ENCODE assay signal across 10 cellular contexts in genomic region chr7:98286093-98286525, GRCh38. TPM values are rescaled to one million over a fixed set of nuclear protein-coding genes. Genes with fewer than 3 reads are reported as not detected.
DNase-seq lines count a peak whose midpoint lies in the region; ATAC-seq, FAIRE-seq and TF ChIP-seq lines count a peak whose summit lies in the region.
"Had no signal": no experiment of that assay in that cellular context is flagged by ENCODE, and none has a peak within 500 bp of the region (broad histone marks: within the 10 kb centered on the region; RNA-seq: fewer than 3 reads in every experiment).

No MANE protein-coding gene starts in this region.

- H3K36me3 Mint-ChIP-seq in activated naive CD8-positive, alpha-beta T cell treated with anti-CD3 and anti-CD28 coated beads for 36 hours, result peaks cover 5% of the 10 kb centered on the region
- H3K36me3 Mint-ChIP-seq in naive thymus-derived CD8-positive, alpha-beta T cell, result peaks cover 0 to 5% (median 0%) of the 10 kb centered on the region in 3 donors

- WGBS in heart right ventricle, 2 donors, result 53 to 65% methylated on average over 14 of the region's 14 CpGs

- TF ChIP-seq CTCF in VCaP (conservative IDR thresholded peaks at IDR 0.05), result no peak
- TF ChIP-seq CTCF in heart right ventricle (IDR thresholded peaks at IDR 0.05), result no peak

- H3K9me3 Mint-ChIP-seq in activated naive CD8-positive, alpha-beta T cell treated with anti-CD3 and anti-CD28 coated beads for 36 hours, result no peaks in the 10 kb centered on the region
- no peaks in the 10 kb centered on the region for H3K9me3 Mint-ChIP-seq in naive thymus-derived CD8-positive, alpha-beta T cell

- TF ChIP-seq POLR2A in H54 (IDR thresholded peaks at IDR 0.05; ENCODE audit: low read depth, low read length) (peak; percentile 27; the same call in 1 of the 2 replicates), GM12891 (IDR thresholded peaks at IDR 0.05; ENCODE audit: low read depth, low read length) (no peak)

- H3K27me3 ChIP-seq in heart right ventricle, result no peaks in the 10 kb centered on the region

- FAIRE-seq in H54 (lab: Jason Lieb, UNC) (no peak), GM12891 (lab: Jason Lieb, UNC) (no peak)

- H3K4me1 ChIP-seq in heart right ventricle, result peaks cover 48 to 77% (median 76%) of the 10 kb centered on the region in 9 donors

- H3K4me3 ChIP-seq in heart right ventricle, result peak overlapping the region in 8 of 10 donors; percentile 6 to 99 (median 90)
- H3K4me3 ChIP-seq: SK-N-MC had no signal

- peak in 2 of 8 donors; percentile 6 to 32 for ATAC-seq in heart right ventricle
- ATAC-seq in sciatic nerve, result peak; percentile 33
- ATAC-seq in stimulated activated naive CD8-positive, alpha-beta T cell treated with anti-CD3 and anti-CD28 coated beads, Interleukin-15, Interleukin-2, amounts not matched to agents 100 U/mL and 50 U/mL, for 24 hours, result no peak
- no peak for ATAC-seq in naive thymus-derived CD8-positive, alpha-beta T cell

- no peak overlapping the region for H3K4me3 Mint-ChIP-seq in activated naive CD8-positive, alpha-beta T cell treated with anti-CD3 and anti-CD28 coated beads for 36 hours
- H3K4me3 Mint-ChIP-seq in naive thymus-derived CD8-positive, alpha-beta T cell, result peak overlapping the region in 2 of 10 donors; percentile 10 to 50

- H3K27me3 Mint-ChIP-seq in activated naive CD8-positive, alpha-beta T cell treated with anti-CD3 and anti-CD28 coated beads for 36 hours, result no peaks in the 10 kb centered on the region
- H3K27me3 Mint-ChIP-seq in naive thymus-derived CD8-positive, alpha-beta T cell, result no peaks in the 10 kb centered on the region

- no peak overlapping the region for H3K27ac Mint-ChIP-seq in activated naive CD8-positive, alpha-beta T cell treated with anti-CD3 and anti-CD28 coated beads for 36 hours
- H3K27ac Mint-ChIP-seq in naive thymus-derived CD8-positive, alpha-beta T cell, result peak overlapping the region in 4 of 10 donors; percentile 11 to 53 (median 27)

- peaks cover 0 to 67% (median 0%) of the 10 kb centered on the region in 9 donors for H3K36me3 ChIP-seq in heart right ventricle

- H3K27ac ChIP-seq in VCaP (peak overlapping the region; percentile 97), heart right ventricle (peak overlapping the region; percentile 0 to 99 (median 97))
- H3K27ac ChIP-seq: SK-N-MC had no signal

- intact Hi-C loops in heart right ventricle (cut with DNase I) (no loop called here), sciatic nerve (cut with DNase I) (no loop called here)

- no peaks in the 10 kb centered on the region for H3K9me3 ChIP-seq in heart right ventricle

- peaks cover 26% of the 10 kb centered on the region for H3K4me1 Mint-ChIP-seq in activated naive CD8-positive, alpha-beta T cell treated with anti-CD3 and anti-CD28 coated beads for 36 hours
- peaks cover 18 to 45% (median 41%) of the 10 kb centered on the region in 4 donors for H3K4me1 Mint-ChIP-seq in naive thymus-derived CD8-positive, alpha-beta T cell

- POLR2A ChIA-PET in naive thymus-derived CD8-positive, alpha-beta T cell (lab: Charles Lee), result interaction anchor here (6.5 kb wide), 1 partner anchor 34 kb away, joined by 72 read pairs; the partner anchor contains the start of gene TECPR1

- no peak for DNase-seq in H54 (ENCODE audit: insufficient read length, low spot score)
- peak; percentile 61 to 62 for DNase-seq in heart right ventricle
- peak; percentile 83 for DNase-seq in sciatic nerve (ENCODE audit: low spot score)
- DNase-seq in GM12891 (ENCODE audit: insufficient read length, low spot score), result no peak
- DNase-seq in activated naive CD8-positive, alpha-beta T cell treated with anti-CD3 and anti-CD28 coated beads for 36 hours, result no peak
- DNase-seq in stimulated activated naive CD8-positive, alpha-beta T cell treated with anti-CD3 and anti-CD28 coated beads, Interleukin-15, Interleukin-2, amounts not matched to agents 100 U/mL and 50 U/mL, for 24 hours, result no peak
- no peak for DNase-seq in naive thymus-derived CD8-positive, alpha-beta T cell
- DNase-seq: stimulated activated naive CD4-positive, alpha-beta T cell treated with Interleukin-2 at 50 U/mL for 16 hours had no signal

TF ChIP-seq in GM12891, 5 proteins besides CTCF, POLR2A, EP300 and RAD21:
- no peak for TF ChIP-seq TAF1 (IDR thresholded peaks at IDR 0.05; ENCODE audit: low read depth, low read length)
- TF ChIP-seq SPI1 (IDR thresholded peaks at IDR 0.05; ENCODE audit: low read depth, low read length), result no peak
- no peak for TF ChIP-seq POU2F2 (IDR thresholded peaks at IDR 0.05; ENCODE audit: low read depth, low read length)
- TF ChIP-seq PAX5 (IDR thresholded peaks at IDR 0.05; ENCODE audit: insufficient read depth, low read length, severe bottlenecking), result no peak
- TF ChIP-seq POLR2AphosphoS5 (IDR thresholded peaks at IDR 0.05; ENCODE audit: low read depth, low read length), result no peak

RNA-seq across cellular contexts. Expression of gene BRI3, which starts 4.6 kb away (rescaled TPM):
- total RNA-seq in heart right ventricle, result 100 to 1,000 TPM; 174 to 267 (median 218) TPM
- 100 to 1,000 TPM; 135 to 206 TPM for polyA plus RNA-seq in heart right ventricle
- 132 TPM for total RNA-seq in sciatic nerve
- 55.4 TPM for polyA plus RNA-seq in GM12891 (2012; ENCODE audit: low read depth, missing spikeins)
- total RNA-seq in activated naive CD8-positive, alpha-beta T cell treated with anti-CD3 and anti-CD28 coated beads for 36 hours, result 10 to 100 TPM; 51.3 to 52.3 TPM
- total RNA-seq in naive thymus-derived CD8-positive, alpha-beta T cell, result 10 to 100 TPM; 77.1 to 86.2 TPM
- polyA plus RNA-seq in naive thymus-derived CD8-positive, alpha-beta T cell, result 10 to 100 TPM; 15.1 to 18.8 (median 15.8) TPM

RNA-seq across cellular contexts. Expression of gene TECPR1, which starts 34.1 kb away (rescaled TPM):
- total RNA-seq in heart right ventricle (10 to 100 TPM; 12.8 to 23.8 (median 15.4) TPM), sciatic nerve (34.9 TPM)
- 10 to 100 TPM; 13.6 to 15.9 TPM for polyA plus RNA-seq in heart right ventricle
- polyA plus RNA-seq in GM12891 (2012; ENCODE audit: low read depth, missing spikeins), result 6.0 TPM
- 10 to 100 TPM; 18.3 to 25.6 TPM for total RNA-seq in activated naive CD8-positive, alpha-beta T cell treated with anti-CD3 and anti-CD28 coated beads for 36 hours
- total RNA-seq in naive thymus-derived CD8-positive, alpha-beta T cell, result 100 to 1,000 TPM; 174 to 181 TPM
- polyA plus RNA-seq in naive thymus-derived CD8-positive, alpha-beta T cell, result 10 to 100 TPM; 18.5 to 40.2 (median 26.1) TPM

Comparison
In these comparisons a context has a peak if more than half of its experiments do, and no peak if none do; other contexts are left out.
1. DNase-seq: peak in heart right ventricle (2 of 2) and sciatic nerve (single experiment); none in H54 (single experiment), GM12891 (single experiment), activated naive CD8-positive, alpha-beta T cell treated with anti-CD3 and anti-CD28 coated beads for 36 hours (single experiment), stimulated activated naive CD8-positive, alpha-beta T cell treated with anti-CD3 and anti-CD28 coated beads, Interleukin-15, Interleukin-2, amounts not matched to agents 100 U/mL and 50 U/mL, for 24 hours (single experiment) and naive thymus-derived CD8-positive, alpha-beta T cell (0 of 10).